In genomic region chr1:109397451-109398342, GRCh38 we compare ENCODE assay signal across 8 cellular contexts. TPM values are rescaled to one million over a fixed set of nuclear protein-coding genes. Genes with fewer than 3 reads are reported as not detected.
DNase-seq lines count a peak whose midpoint lies in the region; ATAC-seq, FAIRE-seq and TF ChIP-seq lines count a peak whose summit lies in the region.

Gene SORT1 (minus strand): TSS chr1:109397918. CDS start chr1:109397892, 26 bp downstream.

- H3K79me2 ChIP-seq in Karpas-422 (ENCODE audit: low read length) (no peaks in the 10 kb centered on the region), fibroblast of lung (ENCODE audit: control insufficient read depth, insufficient read depth, low read length) (peaks cover 2% of the 10 kb centered on the region)

- H3K4me2 ChIP-seq in Karpas-422 (ENCODE audit: low read depth, low read length, poor library complexity, severe bottlenecking) (peak within 1 kb of the TSS; percentile 27), fibroblast of lung (ENCODE audit: extremely low read depth, insufficient read depth, low read length) (peak within 1 kb of the TSS; percentile 78)

- H3K9ac ChIP-seq in Karpas-422 (ENCODE audit: low read length): no peak within 1 kb of the TSS
- H3K9ac ChIP-seq in fibroblast of lung (ENCODE audit: insufficient read depth, low read length): peak within 1 kb of the TSS; percentile 60

- peaks cover 8% of the 10 kb centered on the region; the same call in 1 of the 2 replicates for H3K36me3 ChIP-seq in Karpas-422 (ENCODE audit: insufficient read depth, low read length)
- H3K36me3 ChIP-seq in fibroblast of lung (ENCODE audit: control insufficient read depth, insufficient read depth, low read length): no peaks in the 10 kb centered on the region

- peak; percentile 48 for ATAC-seq in GM21526 (IDR thresholded peaks at IDR 0.05; ENCODE audit: low FRiP score, unreplicated experiment)

- FAIRE-seq in RCC 7860 (lab: Jason Lieb, UNC): no peak

- H3K27me3 ChIP-seq in Karpas-422 (ENCODE audit: low read length) (no peaks in the 10 kb centered on the region), fibroblast of lung (ENCODE audit: control insufficient read depth, insufficient read depth, low read length) (no peaks in the 10 kb centered on the region)

- H3K9me3 ChIP-seq in Karpas-422 (ENCODE audit: low read length): no peaks in the 10 kb centered on the region
- no peaks in the 10 kb centered on the region for H3K9me3 ChIP-seq in fibroblast of lung (ENCODE audit: control insufficient read depth, insufficient read depth, low read depth, low read length)

- H3K27ac ChIP-seq in Karpas-422 (ENCODE audit: low read length) (no peak within 1 kb of the TSS), fibroblast of lung (ENCODE audit: insufficient read depth, low read length) (no peak within 1 kb of the TSS)

- H3K4me1 ChIP-seq in Karpas-422 (ENCODE audit: low read length) (peaks cover 33% of the 10 kb centered on the region), fibroblast of lung (ENCODE audit: control insufficient read depth, extremely low read depth, insufficient read depth, low read length) (peaks cover 9% of the 10 kb centered on the region)

- H2AFZ ChIP-seq in Karpas-422 (ENCODE audit: low read length) (no peak within 1 kb of the TSS), fibroblast of lung (ENCODE audit: low read length) (peak within 1 kb of the TSS; percentile 37)

- H3K4me3 ChIP-seq in Karpas-422 (ENCODE audit: low read length): no peak within 1 kb of the TSS
- H3K4me3 ChIP-seq in fibroblast of lung (replicated peaks in 1 of 4; ENCODE audit: control extremely low read depth in 1 of 4, insufficient read depth in 1 of 4, low read depth in 3 of 4, low read length in 4 of 4): peak within 1 kb of the TSS; percentile 55 to 72 (median 62)

- no peaks in the 10 kb centered on the region for H3K9me2 ChIP-seq in Karpas-422 (replicated peaks; ENCODE audit: insufficient read depth, low read length)

- H4K20me1 ChIP-seq in Karpas-422 (ENCODE audit: insufficient read depth, low read depth, low read length) (peaks cover 4% of the 10 kb centered on the region; the same call in 1 of the 2 replicates), fibroblast of lung (ENCODE audit: control insufficient read depth, extremely low read depth, insufficient read depth, low read length) (no peaks in the 10 kb centered on the region)

- DNase-seq in COLO668 (lab: John Stamatoyannopoulos, UW; ENCODE audit: unreplicated experiment) (peak; percentile 96), Karpas-422 (no peak), RCC 7860 (ENCODE audit: low spot score) (peak; percentile 19), fibroblast of lung (ENCODE audit: low read depth in 2 of 2) (peak; percentile 80 to 90), myocyte (ENCODE audit: low read depth) (peak; percentile 96)
- peak; percentile 31 for DNase-seq in activated T-helper 9 cell treated with anti-CD3 and anti-CD28 coated beads, Interleukin-2, amount 50 U/mL, for 16 hours (ENCODE audit: low read depth)
- DNase-seq in stimulated activated CD8-positive, alpha-beta memory T cell treated with anti-CD3 and anti-CD28 coated beads, Interleukin-7, amount 100 ng/mL, for 48 hours (ENCODE audit: extremely low read depth in 1 of 2, low read depth in 1 of 2): peak; percentile 57 to 58

- TF ChIP-seq CTCF in fibroblast of lung (conservative IDR thresholded peaks at IDR 0.05 in 1 of 2, IDR thresholded peaks at IDR 0.05 in 1 of 2; ENCODE audit: low read depth in 1 of 2, low read length in 2 of 2): peak in 1 of 2 donors; percentile 8

RNA-seq across cellular contexts. Expression of gene SORT1, which starts in this region (rescaled TPM):
- 0.04 TPM in 1 of 2 replicates, not detected in the other for total RNA-seq in Karpas-422 (2014; rRNA removed; shearing (Covaris generic); ENCODE audit: low replicate concordance)
- total RNA-seq in fibroblast of lung (12.8 and 37.5 TPM in 2 replicates), myocyte (61.8 and 69.7 TPM in 2 replicates)
- 17.0 and 27.5 TPM in 2 replicates for polyA plus RNA-seq in fibroblast of lung
- polyA plus RNA-seq in fibroblast of lung (2012): 13.4 and 28.2 TPM in 2 replicates
- 54.4 and 178 TPM in 2 replicates for polyA minus RNA-seq in fibroblast of lung (ENCODE audit: low replicate concordance)
- polyA plus RNA-seq in myocyte (2012): 91.6 TPM

Comparison
In these comparisons a context has a peak if more than half of its experiments do, and no peak if none do; other contexts are left out.
1. RNA of gene SORT1 (total RNA-seq): 61.8 to 69.7 TPM in myocyte and 12.8 to 37.5 TPM in fibroblast of lung; 0.04 TPM in Karpas-422; every median in the first group is over 10 times any median in the second.